In genomic region chr1:205227584-205228006, GRCh38 we compare ENCODE assay signal across 8 cellular contexts. TPM values are rescaled to one million over a fixed set of nuclear protein-coding genes. Genes with fewer than 3 reads are reported as not detected.
DNase-seq lines count a peak whose midpoint lies in the region; ATAC-seq and TF ChIP-seq lines count a peak whose summit lies in the region.

Gene TMCC2, plus strand, starts transcription at chr1:205227946. Its CDS starts 619 bp downstream, at chr1:205228565.

- H3K4me3 Mint-ChIP-seq in activated T-cell treated with anti-CD3 and anti-CD28 coated beads, Interleukin-2, amount 50 U/mL, for 24 hours = peak within 1 kb of the TSS; percentile 85

- DNase-seq in AG04450 (ENCODE audit: low read depth, low spot score) (peak; percentile 66), KG1 (lab: John Stamatoyannopoulos, UW) (peak; percentile 69), Panc1 (ENCODE audit: low read depth, low spot score) (no peak), erythroblast (lab: John Stamatoyannopoulos, UW) (peak; percentile 92 to 95), mucosa of descending colon (peak; percentile 77 to 87 (median 86))
- peak; percentile 88 for DNase-seq in activated T-cell treated with anti-CD3 and anti-CD28 coated beads, Interleukin-2, amount 50 U/mL, for 24 hours
- DNase-seq in stimulated activated CD8-positive, alpha-beta memory T cell treated with anti-CD3 and anti-CD28 coated beads, Interleukin-2, amount 100 ng/mL, for 48 hours (ENCODE audit: low read depth in 2 of 2) = peak; percentile 80 to 82

- peaks cover 45% of the 10 kb centered on the region for H3K4me1 Mint-ChIP-seq in activated T-cell treated with anti-CD3 and anti-CD28 coated beads, Interleukin-2, amount 50 U/mL, for 24 hours (ENCODE audit: low read depth)

- H3K9me3 Mint-ChIP-seq in activated T-cell treated with anti-CD3 and anti-CD28 coated beads, Interleukin-2, amount 50 U/mL, for 24 hours = no peaks in the 10 kb centered on the region

- H3K36me3 Mint-ChIP-seq in activated T-cell treated with anti-CD3 and anti-CD28 coated beads, Interleukin-2, amount 50 U/mL, for 24 hours (ENCODE audit: low read depth) = peaks cover 5% of the 10 kb centered on the region

- H3K27me3 Mint-ChIP-seq in activated T-cell treated with anti-CD3 and anti-CD28 coated beads, Interleukin-2, amount 50 U/mL, for 24 hours = peaks cover 31% of the 10 kb centered on the region

- peak within 1 kb of the TSS; percentile 75 for H3K4me3 ChIP-seq in AG04450 (ENCODE audit: low read depth, low read length)
- peak within 1 kb of the TSS; percentile 70 to 74 for H3K4me3 ChIP-seq in Panc1 (ENCODE audit: low read depth in 2 of 2, low read length in 2 of 2)
- no peak within 1 kb of the TSS for H3K4me3 ChIP-seq in mucosa of descending colon

- no peaks in the 10 kb centered on the region; the same call in 1 of the 2 replicates for H3K9me3 ChIP-seq in AG04450 (ENCODE audit: control insufficient read depth, insufficient read depth, low read length)
- no peaks in the 10 kb centered on the region for H3K9me3 ChIP-seq in Panc1 (ENCODE audit: control insufficient read depth, insufficient read depth, low read depth, low read length)
- H3K9me3 ChIP-seq in mucosa of descending colon = no peaks in the 10 kb centered on the region

- TF ChIP-seq CTCF in AG04450 (IDR thresholded peaks at IDR 0.05; ENCODE audit: low read depth, low read length) (0 out of 2 replicates have a peak, but pooled peaks have one; percentile 9), Panc1 (IDR thresholded peaks at IDR 0.05) (no peak), mucosa of descending colon (IDR thresholded peaks at IDR 0.05) (no peak)

- ATAC-seq in GM19372 (IDR thresholded peaks at IDR 0.05; ENCODE audit: low read depth, unreplicated experiment) (peak; percentile 91), Panc1 (peak; percentile 96), mucosa of descending colon (peak; percentile 88)

- peak; percentile 43 for TF ChIP-seq POLR2A in erythroblast (IDR thresholded peaks at IDR 0.05; ENCODE audit: low read length)

- POLR2A ChIA-PET in AG04450 (lab: Yijun Ruan, JAX) = interaction anchor here (0.6 to 2.5 kb wide), 5 partner anchors 13 to 76 kb away, joined by 3 to 6 read pairs (median 4); no protein-coding TSS in a partner anchor
- POLR2A ChIA-PET in Panc1 (lab: Charles Lee) = interaction anchor here (0.6 kb wide), 1 partner anchor 54 kb away, joined by 11 read pairs; no protein-coding TSS in a partner anchor

- peak within 1 kb of the TSS; percentile 86 for H3K27ac Mint-ChIP-seq in activated T-cell treated with anti-CD3 and anti-CD28 coated beads, Interleukin-2, amount 50 U/mL, for 24 hours

- intact Hi-C loops in Panc1 (cut with micrococcal nuclease; ENCODE audit: unreplicated experiment) = loop anchor here (5.0 kb wide), 1 partner anchor 105 kb away; the partner anchor contains the start of gene RBBP5
- intact Hi-C loops in mucosa of descending colon (cut with DNase I, micrococcal nuclease) = no loop called here

- H3K4me1 ChIP-seq in Panc1 (ENCODE audit: control insufficient read depth, insufficient read depth, low read length) (peaks cover 9% of the 10 kb centered on the region), mucosa of descending colon (ENCODE audit: low read depth) (peaks cover 14% of the 10 kb centered on the region)

- in situ Hi-C loops in Panc1 (cut with HindIII; ENCODE audit: low pct_unique_long_range_greater_than_20kb, low sequenced_read_pairs) = no loop called here

- H3K27ac ChIP-seq in AG04450 (ENCODE audit: low read depth, low read length) (peak within 1 kb of the TSS; percentile 11), Panc1 (ENCODE audit: low read length) (peak within 1 kb of the TSS; percentile 65; the same call in 1 of the 2 replicates)

- H3K27me3 ChIP-seq in AG04450 (ENCODE audit: control insufficient read depth, insufficient read depth, low read length) = peaks cover 2% of the 10 kb centered on the region
- H3K27me3 ChIP-seq in Panc1 (ENCODE audit: control insufficient read depth, insufficient read depth, low read length) = no peaks in the 10 kb centered on the region; the same call in 1 of the 2 replicates

- BruUV-seq in Panc1 (replicated peaks; lab: Mats Ljungman, UMichigan) = no TSS peak

- CTCF ChIA-PET in AG04450 (lab: Charles Lee) (interaction anchor here (0.6 to 6.6 kb wide), 6 partner anchors 23 to 98 kb away, joined by 3 to 107 read pairs (median 9); no protein-coding TSS in a partner anchor), Panc1 (lab: Charles Lee) (interaction anchor here (0.7 to 3.0 kb wide), 3 partner anchors 28 to 127 kb away, joined by 3 to 28 read pairs (median 4); no protein-coding TSS in a partner anchor)

- H3K36me3 ChIP-seq in Panc1 (ENCODE audit: control insufficient read depth, insufficient read depth, low read length) (no peaks in the 10 kb centered on the region), mucosa of descending colon (ENCODE audit: low read depth) (no peaks in the 10 kb centered on the region)

RNA-seq across cellular contexts. Expression of gene TMCC2, which starts in this region (rescaled TPM):
- 2.3 and 3.0 TPM in 2 replicates for polyA plus RNA-seq in AG04450 (2011; rRNA removed)
- polyA minus RNA-seq in AG04450 (2011; rRNA and poly(A)+ RNA removed) = 4.8 and 5.2 TPM in 2 replicates
- total RNA-seq in Panc1 (2021; ENCODE audit: unreplicated experiment) (3.1 TPM), mucosa of descending colon (1 to 10 TPM in 1 of 3 donors, under 1 TPM in 2; 0.27 to 5.1 (median 0.29) TPM)
- 4.6 TPM for polyA plus RNA-seq in Panc1 (2012; ENCODE audit: insufficient read length)
